In genomic region chr12:69240625-69240984, GRCh38 we compare ENCODE assay signal across 8 cellular contexts. TPM values are rescaled to one million over a fixed set of nuclear protein-coding genes. Genes with fewer than 3 reads are reported as not detected.
A peak's percentile ranks its signal among the peaks of the same experiment; 100 is the strongest.
DNase-seq lines count a peak whose midpoint lies in the region; ATAC-seq and TF ChIP-seq lines count a peak whose summit lies in the region.

No MANE protein-coding gene starts in this region.

- peak overlapping the region; percentile 96 to 98 for H3K27ac Mint-ChIP-seq in natural killer cell

- peaks cover 25 to 34% of the 10 kb centered on the region in 2 donors for H3K4me1 ChIP-seq in duodenal mucosa (ENCODE audit: control insufficient read depth in 1 of 2, insufficient read depth in 2 of 2, low read length in 2 of 2)

- no peaks in the 10 kb centered on the region for H3K36me3 Mint-ChIP-seq in natural killer cell

- no peaks in the 10 kb centered on the region for H3K27me3 ChIP-seq in duodenal mucosa (ENCODE audit: control insufficient read depth in 1 of 2, insufficient read depth in 2 of 2, low read length in 2 of 2)

- ATAC-seq in natural killer cell (no peak), GM18505 (IDR thresholded peaks at IDR 0.05; ENCODE audit: unreplicated experiment) (no peak), GM19455 (IDR thresholded peaks at IDR 0.05; ENCODE audit: unreplicated experiment) (no peak)

- H3K4me3 ChIP-seq in SK-N-MC = peak overlapping the region; percentile 90
- peak overlapping the region; percentile 91 for H3K4me3 ChIP-seq in duodenal mucosa (ENCODE audit: low read depth in 1 of 2, low read length in 2 of 2)

- H3K4me1 Mint-ChIP-seq in natural killer cell = peaks cover 44 to 51% of the 10 kb centered on the region in 2 donors

- no peak for TF ChIP-seq POLR2A in GM18505 (IDR thresholded peaks at IDR 0.05; ENCODE audit: borderline replicate concordance, extremely low read depth, insufficient read depth, insufficient read length)

- in situ Hi-C loops in GM13977 (cut with MboI; ENCODE audit: low pct_unique_long_range_greater_than_20kb, low sequenced_read_pairs, unreplicated experiment) = no loop called here

- DNase-seq in GM13977 (ENCODE audit: low spot score) (peak; percentile 45), SK-N-MC (ENCODE audit: low read depth, low spot score) (no peak), natural killer cell (no peak)
- DNase-seq in NK-92 treated with Interleukin-12 subunit alpha and Interleukin-12 subunit beta, amount 100 ng/mL, for 24 hours (lab: John Stamatoyannopoulos, UW) = no peak

- H3K4me3 Mint-ChIP-seq in natural killer cell = peak overlapping the region; percentile 100

- TF ChIP-seq CTCF in 22Rv1 (IDR thresholded peaks at IDR 0.05) = no peak
- TF ChIP-seq CTCF in GM13977 (IDR thresholded peaks at IDR 0.05; ENCODE audit: extremely low read depth, insufficient read depth, missing control alignments) = no peak
- no peak for TF ChIP-seq CTCF in natural killer cell (IDR thresholded peaks at IDR 0.05)

- no peaks in the 10 kb centered on the region for H3K27me3 Mint-ChIP-seq in natural killer cell (ENCODE audit: low read depth in 2 of 2)

- H3K9ac ChIP-seq in SK-N-MC (ENCODE audit: insufficient read length) (peak overlapping the region; percentile 99), duodenal mucosa (ENCODE audit: low read depth in 1 of 2, low read length in 2 of 2) (peak overlapping the region; percentile 82 to 88)

- 0 out of 2 replicates have a peak, but pooled peaks cover 3% of the 10 kb centered on the region for H3K9me3 ChIP-seq in SK-N-MC (ENCODE audit: low read depth, low read length)
- no peaks in the 10 kb centered on the region for H3K9me3 ChIP-seq in duodenal mucosa (ENCODE audit: control insufficient read depth in 1 of 2, low read length in 2 of 2)

- H3K36me3 ChIP-seq in SK-N-MC (ENCODE audit: insufficient read depth, low read length) = peaks cover 46% of the 10 kb centered on the region
- H3K36me3 ChIP-seq in duodenal mucosa (ENCODE audit: control insufficient read depth in 1 of 2, insufficient read depth in 2 of 2, low read length in 2 of 2) = peaks cover 0 to 2% of the 10 kb centered on the region in 2 donors

- H3K9me3 Mint-ChIP-seq in natural killer cell = no peaks in the 10 kb centered on the region

- H3K27ac ChIP-seq in 22Rv1 (peak overlapping the region; percentile 90), SK-N-MC (no peak overlapping the region), duodenal mucosa (ENCODE audit: low read depth, low read length) (peak overlapping the region; percentile 92)

- intact Hi-C loops in natural killer cell (cut with micrococcal nuclease) = no loop called here

RNA-seq across cellular contexts. Expression of gene CPSF6, which starts 1.2 kb away (rescaled TPM):
- total RNA-seq in natural killer cell = 10 to 100 TPM; 88.5 to 99.4 (median 95.4) TPM
